1 cellular context compared by ENCODE assay signal in the genomic region with DNA sequence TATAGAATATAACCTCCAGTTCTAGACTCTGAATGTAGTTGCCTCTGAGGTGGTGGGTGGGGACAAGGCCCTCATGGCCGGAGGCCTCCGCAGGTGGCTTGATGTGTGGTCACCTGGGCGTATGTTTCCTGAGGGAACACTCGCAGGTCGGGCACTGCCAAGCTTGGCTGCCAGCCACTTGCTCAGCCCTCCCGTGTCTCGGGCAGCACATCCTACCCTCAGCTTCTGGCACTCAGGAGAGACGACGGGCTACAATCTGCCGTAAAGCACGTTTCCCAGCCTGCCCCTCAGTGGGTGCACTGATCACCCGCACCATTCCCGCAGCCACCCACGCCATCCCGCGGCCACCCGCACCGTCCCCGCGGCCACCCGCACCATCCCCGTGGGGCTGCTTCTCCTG.
TF ChIP-seq lines count a peak whose summit lies in the region.

No MANE protein-coding gene starts in this region.

TF ChIP-seq in K562, 482 proteins besides CTCF, POLR2A, EP300 and RAD21:
- TF ChIP-seq SPI1 (IDR thresholded peaks at IDR 0.05; ENCODE audit: borderline replicate concordance, low read depth, low read length) (no peak), DMBX1 (CRISPR knock-in tag; IDR thresholded peaks at IDR 0.05; ENCODE audit: borderline replicate concordance) (no peak), POLR2G (IDR thresholded peaks at IDR 0.05; ENCODE audit: low read depth, low read length) (0 out of 2 replicates have a peak, but pooled peaks have one; percentile 18)
